Comparison of ENCODE assay signal across 16 cellular contexts in genomic region chr4:61572160-61572559, GRCh38.
DNase-seq lines count a peak whose midpoint lies in the region; ATAC-seq and TF ChIP-seq lines count a peak whose summit lies in the region.
"Had no signal": no experiment of that assay in that cellular context is flagged by ENCODE, and none has a peak within 500 bp of the region (broad histone marks: within the 10 kb centered on the region; RNA-seq: fewer than 3 reads in every experiment).

No MANE protein-coding gene starts in this region.

- H3K4me3 Mint-ChIP-seq in stimulated activated memory B cell treated with anti-CD40 and anti-IgM and Interleukin-4, amounts not matched to agents 10 μg/mL and 1 μg/mL and 100 μg/mL, for 72 hours, result no peak overlapping the region
- H3K4me3 Mint-ChIP-seq: activated naive CD8-positive, alpha-beta T cell; stimulated activated naive CD8-positive, alpha-beta T cell treated with anti-CD3 and anti-CD28 coated beads, Interleukin-15, Interleukin-2, amounts not matched to agents 100 ng/mL and 50 ng/mL, for 24 hours; T-cell had no signal

- H3K9me3 ChIP-seq in MM.1S (replicated peaks; ENCODE audit: insufficient read depth, low read length), result no peaks in the 10 kb centered on the region
- H3K9me3 ChIP-seq: Caco-2 had no signal

- no peak overlapping the region for H3K4me2 ChIP-seq in MM.1S (ENCODE audit: low read depth, low read length)

- no peak overlapping the region for H3K27ac Mint-ChIP-seq in stimulated activated memory B cell treated with anti-CD40 and anti-IgM and Interleukin-4, amounts not matched to agents 10 μg/mL and 1 μg/mL and 100 μg/mL, for 72 hours
- H3K27ac Mint-ChIP-seq: activated naive CD8-positive, alpha-beta T cell; stimulated activated naive CD8-positive, alpha-beta T cell treated with anti-CD3 and anti-CD28 coated beads, Interleukin-15, Interleukin-2, amounts not matched to agents 100 ng/mL and 50 ng/mL, for 24 hours; T-cell had no signal

- no peaks in the 10 kb centered on the region for H3K27me3 Mint-ChIP-seq in stimulated activated memory B cell treated with anti-CD40 and anti-IgM and Interleukin-4, amounts not matched to agents 10 μg/mL and 1 μg/mL and 100 μg/mL, for 72 hours
- H3K27me3 Mint-ChIP-seq: activated naive CD8-positive, alpha-beta T cell; stimulated activated naive CD8-positive, alpha-beta T cell treated with anti-CD3 and anti-CD28 coated beads, Interleukin-15, Interleukin-2, amounts not matched to agents 100 ng/mL and 50 ng/mL, for 24 hours; T-cell had no signal

- H3K4me1 ChIP-seq in MM.1S (ENCODE audit: low read length), result no peaks in the 10 kb centered on the region
- H3K4me1 ChIP-seq: Caco-2 had no signal

- no peaks in the 10 kb centered on the region for H3K4me1 Mint-ChIP-seq in stimulated activated memory B cell treated with anti-CD40 and anti-IgM and Interleukin-4, amounts not matched to agents 10 μg/mL and 1 μg/mL and 100 μg/mL, for 72 hours
- H3K4me1 Mint-ChIP-seq: T-cell had no signal

- H2AFZ ChIP-seq in MM.1S (ENCODE audit: low read length), result no peak overlapping the region

- no peaks in the 10 kb centered on the region for H4K20me1 ChIP-seq in MM.1S (ENCODE audit: insufficient read depth, low read length)

- WGBS in lower leg skin, 2 donors, result 57 to 64% methylated on average over 2 of the region's 2 CpGs

- H3K4me3 ChIP-seq in MM.1S (ENCODE audit: low read length) (no peak overlapping the region), fibroblast of villous mesenchyme (ENCODE audit: low read depth, low read length) (no peak overlapping the region), lower leg skin (ENCODE audit: low read depth, poor library complexity, severe bottlenecking) (no peak overlapping the region)
- H3K4me3 ChIP-seq: lung had no signal

- no peak overlapping the region for H3K9ac ChIP-seq in MM.1S (ENCODE audit: low read length)

- TF ChIP-seq CTCF in MM.1S (IDR thresholded peaks at IDR 0.05; ENCODE audit: low read length), result no peak
- TF ChIP-seq CTCF in fibroblast of villous mesenchyme (IDR thresholded peaks at IDR 0.05; ENCODE audit: insufficient read depth, low read depth, low read length), result no peak
- TF ChIP-seq CTCF in lower leg skin (IDR thresholded peaks at IDR 0.05), result no peak

- H3K9me2 ChIP-seq in MM.1S (replicated peaks; ENCODE audit: insufficient read depth, low read length), result no peaks in the 10 kb centered on the region

- no peaks in the 10 kb centered on the region for H3K36me3 Mint-ChIP-seq in stimulated activated memory B cell treated with anti-CD40 and anti-IgM and Interleukin-4, amounts not matched to agents 10 μg/mL and 1 μg/mL and 100 μg/mL, for 72 hours
- H3K36me3 Mint-ChIP-seq: activated naive CD8-positive, alpha-beta T cell; T-cell had no signal

- H3K27me3 ChIP-seq in MM.1S (replicated peaks; ENCODE audit: insufficient read depth, low read length), result no peaks in the 10 kb centered on the region

- H3K36me3 ChIP-seq in MM.1S (replicated peaks; ENCODE audit: insufficient read depth, low read length), result no peaks in the 10 kb centered on the region

- peak; percentile 39 for DNase-seq in A172 (ENCODE audit: low spot score)
- DNase-seq in MM.1S, result peak; percentile 31
- peak; percentile 4 for DNase-seq in SKM-1 treated with dmso at 0.1 percent for 144 hours (lab: John Stamatoyannopoulos, UW; ENCODE audit: unreplicated experiment)
- DNase-seq in fibroblast of villous mesenchyme (ENCODE audit: low read depth), result peak; percentile 2
- no peak for DNase-seq in NCI-H526 (lab: John Stamatoyannopoulos, UW)
- no peak for DNase-seq in NCI-H446 (lab: John Stamatoyannopoulos, UW)
- DNase-seq in lower leg skin (ENCODE audit: low spot score in 2 of 2), result no peak
- DNase-seq: Caco-2, hypothalamus, NCI-H2107, T-cell had no signal

- H3F3A ChIP-seq in MM.1S (ENCODE audit: insufficient read depth, low read length), result no peaks in the 10 kb centered on the region

- intact Hi-C loops in lower leg skin (cut with DNase I; ENCODE audit: low total_unique reads), result no loop called here

- H3K79me2 ChIP-seq in MM.1S (ENCODE audit: low read length), result no peaks in the 10 kb centered on the region

- no peak for ATAC-seq in stimulated activated memory B cell treated with anti-CD40 and anti-IgM and Interleukin-4, amounts not matched to agents 10 μg/mL and 1 μg/mL and 100 μg/mL, for 72 hours
- ATAC-seq: T-cell had no signal

- no peak overlapping the region for H3K27ac ChIP-seq in MM.1S (ENCODE audit: low read length)
- H3K27ac ChIP-seq: epithelial cell of prostate had no signal

- TF ChIP-seq POLR2A in lower leg skin (IDR thresholded peaks at IDR 0.05), result no peak

- peaks cover 8% of the 10 kb centered on the region for H3K9me3 Mint-ChIP-seq in stimulated activated memory B cell treated with anti-CD40 and anti-IgM and Interleukin-4, amounts not matched to agents 10 μg/mL and 1 μg/mL and 100 μg/mL, for 72 hours

Comparison
In these comparisons a context has a peak if more than half of its experiments do, and no peak if none do; other contexts are left out.
1. DNase-seq: peak in A172 (single experiment), MM.1S (single experiment), SKM-1 treated with dmso at 0.1 percent for 144 hours (single experiment) and fibroblast of villous mesenchyme (single experiment); none in NCI-H526 (0 of 2), NCI-H446 (0 of 2) and lower leg skin (0 of 2).